29 cellular contexts compared by ENCODE assay signal in the genomic region with DNA sequence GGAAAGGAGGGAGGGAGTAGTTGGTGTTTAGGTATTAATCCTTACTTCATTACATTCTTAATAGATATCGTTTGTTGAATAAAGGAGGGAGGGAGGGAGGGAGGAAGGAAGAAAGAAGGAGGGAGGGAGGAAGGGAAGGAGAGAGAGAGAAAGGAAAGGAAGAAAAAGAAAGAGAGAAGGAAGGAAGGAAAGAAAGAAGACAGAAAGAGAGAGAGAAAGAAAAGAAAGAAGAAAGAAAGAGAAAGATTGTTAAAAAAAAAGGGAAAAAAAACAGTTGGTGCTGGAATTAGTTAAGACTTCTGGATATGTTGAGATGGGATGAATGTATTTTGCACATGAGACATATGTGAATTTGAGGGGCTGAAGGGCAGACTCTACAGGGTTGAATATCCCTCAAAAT.
"Had no signal": no experiment of that assay in that cellular context is flagged by ENCODE, and none has a peak within 500 bp of the region (broad histone marks: within the 10 kb centered on the region; RNA-seq: fewer than 3 reads in every experiment).

No MANE protein-coding gene starts in this region.

- H3K36me3 Mint-ChIP-seq: stimulated activated effector memory CD8-positive, alpha-beta T cell treated with anti-CD3 and anti-CD28 coated beads, Interleukin-12 subunit alpha, Interleukin-12 subunit beta, amount 100 ng/mL, for 72 hours; stimulated activated memory B cell treated with anti-CD40 and anti-IgM and Interleukin-4, amounts not matched to agents 10 μg/mL and 1 μg/mL and 100 μg/mL, for 72 hours; stimulated activated naive B cell treated with anti-CD40 and anti-IgM and Interleukin-4, amounts not matched to agents 10 μg/mL and 1 μg/mL and 100 μg/mL, for 72 hours; type B pancreatic cell had no signal

- H3K9me3 ChIP-seq: stomach, suprapubic skin, testis, thoracic aorta, thyroid gland, tibial artery, transverse colon, upper lobe of left lung, upper lobe of right lung, uterus, vagina had no signal

- H3K4me3 ChIP-seq: stomach, suprapubic skin, testis, thoracic aorta, thyroid gland, tibial artery, tibial nerve, transverse colon, upper lobe of left lung, upper lobe of right lung, uterus, vagina had no signal

- DNase-seq: stimulated activated CD4-positive, alpha-beta T cell treated with anti-CD3 and anti-CD28 coated beads, Interleukin-2, amount 100 ng/mL, for 48 hours; stimulated activated CD4-positive, alpha-beta T cell treated with anti-CD3 and anti-CD28 coated beads, Interleukin-4, amount 100 ng/mL, for 1 hour; stimulated activated CD4-positive, alpha-beta T cell treated with anti-CD3 and anti-CD28 coated beads, Interleukin-4, amount 100 ng/mL, for 24 hours; stimulated activated CD4-positive, alpha-beta T cell treated with anti-CD3 and anti-CD28 coated beads, Interleukin-4, amount 100 ng/mL, for 4 hours; stimulated activated CD8-positive, alpha-beta memory T cell treated with anti-CD3 and anti-CD28 coated beads, Interleukin-4, amount 100 ng/mL, for 48 hours; stimulated activated naive B cell treated with anti-CD40 and anti-IgM and Interleukin-4, amounts not matched to agents 10 μg/mL and 1 μg/mL and 100 μg/mL, for 72 hours; stimulated activated naive CD4-positive, alpha-beta T cell; stimulated activated naive CD4-positive, alpha-beta T cell treated with Interleukin-2 at 50 U/mL for 16 hours; stimulated activated naive CD8-positive, alpha-beta T cell treated with anti-CD3 and anti-CD28 coated beads, Interleukin-15, amount 100 ng/mL, for 72 hours; stimulated activated naive CD8-positive, alpha-beta T cell treated with anti-CD3 and anti-CD28 coated beads, Interleukin-15, Interleukin-2, amounts not matched to agents 100 U/mL and 50 U/mL, for 24 hours; stomach; substantia nigra; testis; thyroid gland; tibial artery; transverse colon; trophoblast cell; upper lobe of left lung; upper lobe of right lung; uterus had no signal

- H3K4me1 Mint-ChIP-seq: stimulated activated memory B cell treated with anti-CD40 and anti-IgM and Interleukin-4, amounts not matched to agents 10 μg/mL and 1 μg/mL and 100 μg/mL, for 72 hours; stimulated activated naive B cell treated with anti-CD40 and anti-IgM and Interleukin-4, amounts not matched to agents 10 μg/mL and 1 μg/mL and 100 μg/mL, for 72 hours had no signal

- H3K4me1 ChIP-seq: stomach, suprapubic skin, testis, thyroid gland, tibial nerve, upper lobe of right lung, uterus, vagina had no signal

- H3K27me3 Mint-ChIP-seq: stimulated activated naive CD8-positive, alpha-beta T cell treated with anti-CD3 and anti-CD28 coated beads, Interleukin-15, amount 100 ng/mL, for 72 hours had no signal

- H3K27me3 ChIP-seq: stomach, suprapubic skin, testis, thyroid gland, tibial artery, tibial nerve, transverse colon, upper lobe of left lung, upper lobe of right lung, uterus, vagina had no signal

- ATAC-seq: stimulated activated effector memory CD8-positive, alpha-beta T cell treated with anti-CD3 and anti-CD28 coated beads, Interleukin-12 subunit alpha, Interleukin-12 subunit beta, amount 100 ng/mL, for 72 hours; stimulated activated memory B cell treated with anti-CD40 and anti-IgM and Interleukin-4, amounts not matched to agents 10 μg/mL and 1 μg/mL and 100 μg/mL, for 72 hours; stimulated activated naive B cell treated with anti-CD40 and anti-IgM and Interleukin-4, amounts not matched to agents 10 μg/mL and 1 μg/mL and 100 μg/mL, for 72 hours; stimulated activated naive CD8-positive, alpha-beta T cell treated with anti-CD3 and anti-CD28 coated beads, Interleukin-15, amount 100 ng/mL, for 72 hours; stimulated activated naive CD8-positive, alpha-beta T cell treated with anti-CD3 and anti-CD28 coated beads, Interleukin-15, Interleukin-2, amounts not matched to agents 100 U/mL and 50 U/mL, for 24 hours; upper lobe of right lung had no signal

- H3K4me3 Mint-ChIP-seq: stimulated activated effector memory CD8-positive, alpha-beta T cell treated with anti-CD3 and anti-CD28 coated beads, Interleukin-12 subunit alpha, Interleukin-12 subunit beta, amount 100 ng/mL, for 72 hours; stimulated activated memory B cell treated with anti-CD40 and anti-IgM and Interleukin-4, amounts not matched to agents 10 μg/mL and 1 μg/mL and 100 μg/mL, for 72 hours; stimulated activated naive B cell treated with anti-CD40 and anti-IgM and Interleukin-4, amounts not matched to agents 10 μg/mL and 1 μg/mL and 100 μg/mL, for 72 hours; stimulated activated naive CD8-positive, alpha-beta T cell treated with anti-CD3 and anti-CD28 coated beads, Interleukin-15, amount 100 ng/mL, for 72 hours; stimulated activated naive CD8-positive, alpha-beta T cell treated with anti-CD3 and anti-CD28 coated beads, Interleukin-15, Interleukin-2, amounts not matched to agents 100 ng/mL and 50 ng/mL, for 24 hours; type B pancreatic cell had no signal

- H3K27ac ChIP-seq: stomach, suprapubic skin, testis, thoracic aorta, thyroid gland, tibial artery, tibial nerve, transverse colon, upper lobe of left lung, upper lobe of right lung, uterus, vagina had no signal

- H3K27ac Mint-ChIP-seq: stimulated activated effector memory CD8-positive, alpha-beta T cell treated with anti-CD3 and anti-CD28 coated beads, Interleukin-12 subunit alpha, Interleukin-12 subunit beta, amount 100 ng/mL, for 72 hours; stimulated activated memory B cell treated with anti-CD40 and anti-IgM and Interleukin-4, amounts not matched to agents 10 μg/mL and 1 μg/mL and 100 μg/mL, for 72 hours; stimulated activated naive B cell treated with anti-CD40 and anti-IgM and Interleukin-4, amounts not matched to agents 10 μg/mL and 1 μg/mL and 100 μg/mL, for 72 hours; stimulated activated naive CD8-positive, alpha-beta T cell treated with anti-CD3 and anti-CD28 coated beads, Interleukin-15, Interleukin-2, amounts not matched to agents 100 ng/mL and 50 ng/mL, for 24 hours; type B pancreatic cell had no signal

- FAIRE-seq: urothelium cell line had no signal

- H3K36me3 ChIP-seq: stomach, suprapubic skin, thoracic aorta, thyroid gland, tibial artery, tibial nerve, transverse colon, upper lobe of left lung, upper lobe of right lung, uterus, vagina had no signal
